ENCODE assay signal across 20 cellular contexts in the genomic region with DNA sequence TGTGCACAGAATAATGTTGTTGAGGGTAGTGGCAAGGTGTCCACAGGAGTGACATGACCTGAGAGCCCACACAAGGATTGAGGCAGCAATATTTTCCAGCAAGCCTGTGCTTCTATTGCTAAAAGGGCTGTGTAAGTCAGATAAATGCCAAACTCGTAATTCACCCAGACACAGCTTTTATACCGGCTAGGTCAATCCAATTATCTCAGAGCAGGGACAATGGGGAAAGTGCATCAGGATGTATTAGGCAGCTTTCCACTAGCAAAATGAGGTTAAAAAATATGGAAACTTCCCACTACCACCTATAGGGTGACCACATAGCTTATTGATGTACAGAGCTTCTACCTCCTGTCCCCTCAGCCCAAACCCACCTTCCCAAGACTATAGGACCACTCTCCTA. TPM values are rescaled to one million over a fixed set of nuclear protein-coding genes. Genes with fewer than 3 reads are reported as not detected.
"Had no signal": no experiment of that assay in that cellular context is flagged by ENCODE, and none has a peak within 500 bp of the region (broad histone marks: within the 10 kb centered on the region; RNA-seq: fewer than 3 reads in every experiment).

No MANE protein-coding gene starts in this region.

- DNase-seq: dorsolateral prefrontal cortex; effector CD4-positive, alpha-beta T cell; hypothalamus; immature natural killer cell; islet precursor cell; kidney glomerular epithelial cell; left colon; left ventricle myocardium superior; lower lobe of right lung; natural killer cell; occipital lobe; pancreas; right lobe of liver; small intestine; stimulated activated CD4-positive, alpha-beta T cell treated with anti-CD3 and anti-CD28 coated beads, Interleukin-15, amount 100 ng/mL, for 24 hours; stimulated activated CD4-positive, alpha-beta T cell treated with anti-CD3 and anti-CD28 coated beads, Interleukin-2, amount 100 ng/mL, for 48 hours; stimulated activated naive B cell treated with anti-CD40 and anti-IgM and Interleukin-4, amounts not matched to agents 10 μg/mL and 1 μg/mL and 100 μg/mL, for 72 hours; upper lobe of right lung; uterus had no signal

- ATAC-seq: left colon; left ventricle myocardium superior; lower lobe of right lung; natural killer cell; pancreas; right lobe of liver; stimulated activated naive B cell treated with anti-CD40 and anti-IgM and Interleukin-4, amounts not matched to agents 10 μg/mL and 1 μg/mL and 100 μg/mL, for 72 hours; upper lobe of right lung had no signal

RNA-seq across cellular contexts. Expression of a gene that starts 34.8 kb away (rescaled TPM):
- polyA plus RNA-seq: immature natural killer cell had no signal

RNA-seq across cellular contexts. Expression of a gene that starts 56.9 kb away (rescaled TPM):
- polyA plus RNA-seq: neural cell had no signal
